In the genomic region with DNA sequence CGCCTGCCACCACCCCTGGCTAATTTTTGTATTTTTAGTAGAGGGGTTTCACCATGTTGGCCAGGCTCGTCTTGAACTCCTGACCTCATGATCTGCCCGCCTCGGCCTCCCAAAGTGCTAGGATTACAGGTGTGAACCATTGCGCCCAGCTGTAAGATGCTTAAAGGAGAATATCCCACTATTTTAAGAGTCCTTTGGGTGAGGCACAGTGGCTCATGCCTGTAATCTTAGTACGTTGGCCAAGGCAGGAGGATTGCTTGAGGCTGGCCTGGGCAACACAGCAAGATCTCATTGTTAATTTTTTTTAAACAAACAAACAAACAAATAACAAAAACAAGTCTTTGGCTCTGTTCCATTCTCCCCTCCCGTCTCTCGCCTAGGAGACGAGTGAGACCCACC, we compare ENCODE assay signal across 9 cellular contexts. TPM values are rescaled to one million over a fixed set of nuclear protein-coding genes. Genes with fewer than 3 reads are reported as not detected.
DNase-seq lines count a peak whose midpoint lies in the region; FAIRE-seq and TF ChIP-seq lines count a peak whose summit lies in the region.
"Not testable (repeated sequence)": the region's sequence is repeated elsewhere in the genome, so short reads cannot be mapped to it uniquely, and the experiment has no call there.
"Had no signal": no experiment of that assay in that cellular context is flagged by ENCODE, and none has a peak within 500 bp of the region (broad histone marks: within the 10 kb centered on the region; RNA-seq: fewer than 3 reads in every experiment).

No MANE protein-coding gene starts in this region.

- peaks cover 36% of the 10 kb centered on the region for H3F3A ChIP-seq in PC-9 (ENCODE audit: insufficient read depth, low read depth)

- H3K27ac ChIP-seq in PC-9 (peak overlapping the region; percentile 69), kidney (ENCODE audit: low read depth in 2 of 2, low read length in 2 of 2) (peak overlapping the region; percentile 66 to 77)
- H3K27ac ChIP-seq in parathyroid adenoma, result not testable (repeated sequence)

- TF ChIP-seq CTCF in Caco-2 (IDR thresholded peaks at IDR 0.05; ENCODE audit: insufficient read depth in 1 of 2, low read depth in 1 of 2, low read length in 1 of 2, severe bottlenecking in 1 of 2, unreplicated experiment in 1 of 2); PC-9 (conservative IDR thresholded peaks at IDR 0.05); chondrocyte (IDR thresholded peaks at IDR 0.05); kidney (IDR thresholded peaks at IDR 0.05; ENCODE audit: borderline replicate concordance, extremely low read depth, insufficient read depth); parathyroid adenoma (IDR thresholded peaks at IDR 0.05); type B pancreatic cell (conservative IDR thresholded peaks at IDR 0.05): not testable (repeated sequence)

- POLR2A ChIA-PET in Caco-2 (lab: Charles Lee), result interaction anchor here (1.4 to 2.2 kb wide), 2 partner anchors 24 to 302 kb away, joined by 4 to 61 read pairs; a partner anchor contains a TSS
- POLR2A ChIA-PET in PC-9 (lab: Charles Lee; ENCODE audit: unreplicated experiment), result interaction anchor here (0.7 kb wide), 1 partner anchor 163 kb away, joined by 6 read pairs; no protein-coding TSS in a partner anchor

- not testable (repeated sequence) for H3K9me3 ChIP-seq in Caco-2; PC-9 (ENCODE audit: insufficient read depth, low read depth); kidney (ENCODE audit: control insufficient read depth in 1 of 2, low read length in 2 of 2); parathyroid adenoma (ENCODE audit: control insufficient read depth, low read length)

- H3K79me2 ChIP-seq in PC-9 (ENCODE audit: low read depth); parathyroid adenoma: not testable (repeated sequence)

- not testable (repeated sequence) for H3K9me2 ChIP-seq in PC-9 (ENCODE audit: insufficient read depth)

- intact Hi-C loops in Caco-2 (cut with micrococcal nuclease; ENCODE audit: unreplicated experiment), result loop anchor here (5.0 kb wide), 3 partner anchors 34 to 154 kb away; a partner anchor contains a TSS
- intact Hi-C loops in PC-9 (cut with micrococcal nuclease; ENCODE audit: unreplicated experiment), result loop anchor here (5.0 kb wide), 1 partner anchor 34 kb away; a partner anchor contains a TSS
- intact Hi-C loops in kidney (cut with DNase I), result not testable (repeated sequence)

- H3K27me3 ChIP-seq in Caco-2 (replicated peaks; ENCODE audit: control insufficient read depth, insufficient read depth, low read length); PC-9 (ENCODE audit: insufficient read depth, low read depth); parathyroid adenoma (ENCODE audit: control insufficient read depth, insufficient read depth, low read length): not testable (repeated sequence)

- H3K4me1 ChIP-seq in Caco-2 (peaks cover 66% of the 10 kb centered on the region), PC-9 (replicated peaks; ENCODE audit: insufficient read depth) (peaks cover 45% of the 10 kb centered on the region), kidney (ENCODE audit: control insufficient read depth in 1 of 2, insufficient read depth in 1 of 2, low read depth in 1 of 2, low read length in 2 of 2) (peaks cover 10 to 23% of the 10 kb centered on the region in 2 donors), parathyroid adenoma (peaks cover 18% of the 10 kb centered on the region)

- not testable (repeated sequence) for H2AFZ ChIP-seq in PC-9, parathyroid adenoma

- not testable (repeated sequence) for BruUV-seq in Caco-2 (replicated peaks; lab: Mats Ljungman, UMichigan); PC-9 (replicated peaks; lab: Mats Ljungman, UMichigan)

- H3K36me3 ChIP-seq in Caco-2 (ENCODE audit: control insufficient read depth, insufficient read depth, low read length); PC-9 (ENCODE audit: low read depth); kidney (ENCODE audit: control insufficient read depth in 1 of 2, insufficient read depth in 2 of 2, low read length in 2 of 2); parathyroid adenoma (ENCODE audit: control insufficient read depth, insufficient read depth, low read length): not testable (repeated sequence)

- not testable (repeated sequence) for H3K9me3 Mint-ChIP-seq in Caco-2 (ENCODE audit: unreplicated experiment); chondrocyte (ENCODE audit: low read depth); type B pancreatic cell

- H3K4me3 ChIP-seq in Caco-2 (ENCODE audit: low read depth, low read length); kidney (ENCODE audit: low read length in 2 of 2): not testable (repeated sequence)
- H3K4me3 ChIP-seq in PC-9 (peak overlapping the region; percentile 44), parathyroid adenoma (ENCODE audit: low read depth, low read length) (peak overlapping the region; percentile 26)

- H3K4me2 ChIP-seq in PC-9, result peak overlapping the region; percentile 73
- peak overlapping the region; percentile 75 for H3K4me2 ChIP-seq in parathyroid adenoma (ENCODE audit: low read length)

- CTCF ChIA-PET in Caco-2 (lab: Charles Lee), result interaction anchor here (1.1 kb wide), 1 partner anchor 47 kb away, joined by 3 read pairs; no protein-coding TSS in a partner anchor
- CTCF ChIA-PET in PC-9 (lab: Charles Lee), result not testable (repeated sequence)

- H4K20me1 ChIP-seq in PC-9 (ENCODE audit: insufficient read depth), result not testable (repeated sequence)

- H3K9ac ChIP-seq in kidney (ENCODE audit: low read length in 2 of 2), result peak overlapping the region in 1 of 2 donors; percentile 59
- H3K9ac ChIP-seq in parathyroid adenoma, result not testable (repeated sequence)

- H3K4me3 Mint-ChIP-seq in Caco-2 (ENCODE audit: unreplicated experiment) (peak overlapping the region; percentile 66), type B pancreatic cell (peak overlapping the region; percentile 67)
- H3K4me3 Mint-ChIP-seq in chondrocyte (ENCODE audit: unreplicated experiment), result not testable (repeated sequence)

- FAIRE-seq in kidney (lab: Jason Lieb, UNC), result not testable (repeated sequence)

- DNase-seq in Caco-2; PC-9; chondrocyte (ENCODE audit: low spot score); kidney; type B pancreatic cell (ENCODE audit: extremely low spot score, unreplicated experiment): not testable (repeated sequence)

- not testable (repeated sequence) for H3K27me3 Mint-ChIP-seq in Caco-2 (ENCODE audit: insufficient read depth, unreplicated experiment); chondrocyte (ENCODE audit: low read depth); type B pancreatic cell

- H3K27ac Mint-ChIP-seq in Caco-2 (ENCODE audit: unreplicated experiment) (peak overlapping the region; percentile 90), chondrocyte (ENCODE audit: unreplicated experiment) (peak overlapping the region; percentile 92), type B pancreatic cell (peak overlapping the region; percentile 92)

- H3K4me1 Mint-ChIP-seq in Caco-2 (ENCODE audit: low read depth, unreplicated experiment) (peaks cover 24% of the 10 kb centered on the region), chondrocyte (ENCODE audit: low read depth) (peaks cover 23% of the 10 kb centered on the region), type B pancreatic cell (ENCODE audit: unreplicated experiment) (peaks cover 12% of the 10 kb centered on the region)

- H3K36me3 Mint-ChIP-seq in Caco-2 (ENCODE audit: insufficient read depth, unreplicated experiment), result peaks cover 30% of the 10 kb centered on the region
- not testable (repeated sequence) for H3K36me3 Mint-ChIP-seq in chondrocyte (ENCODE audit: low read depth); type B pancreatic cell

RNA-seq across cellular contexts. Expression of a gene that starts 5.5 kb away (rescaled TPM):
- total RNA-seq in Caco-2 (2022) (237 and 271 TPM in 2 replicates), PC-9 (2021) (147 and 154 TPM in 2 replicates), chondrocyte (not detected in 3 replicates), kidney (64.6 TPM), type B pancreatic cell (ENCODE audit: low replicate concordance) (84.7 and 205 TPM in 2 replicates)
- 187 TPM for polyA plus RNA-seq in kidney (ENCODE audit: insufficient read depth, low read depth, low replicate concordance)
- total RNA-seq: activated CD8-positive, alpha-beta memory T cell treated with anti-CD3 and anti-CD28 coated beads, Interleukin-2, amount 10 ng/mL, durations not matched to agents 7 days and 5 days; Daoy; LHCN-M2 had no signal

RNA-seq across cellular contexts. Expression of a gene that starts 8.8 kb away (rescaled TPM):
- 1.4 and 1.6 TPM in 2 replicates for total RNA-seq in Caco-2 (2022)
- total RNA-seq in PC-9 (2021), result 4.1 and 6.8 TPM in 2 replicates
- total RNA-seq in chondrocyte, result 0.35 to 0.39 TPM in 2 of 3 replicates, not detected in the other
- total RNA-seq in kidney, result 4.1 TPM
- polyA plus RNA-seq in kidney (ENCODE audit: insufficient read depth, low read depth, low replicate concordance), result 1.7 TPM
- 1.8 and 2.0 TPM in 2 replicates for total RNA-seq in type B pancreatic cell (ENCODE audit: low replicate concordance)

RNA-seq across cellular contexts. Expression of a gene that starts 23.6 kb away (rescaled TPM):
- total RNA-seq in Caco-2 (2022) (46.2 and 50.2 TPM in 2 replicates), PC-9 (2021) (81.4 and 84.3 TPM in 2 replicates), chondrocyte (28.3 to 43.2 TPM (median 34.7 TPM) in 3 replicates), kidney (83.8 TPM), type B pancreatic cell (ENCODE audit: low replicate concordance) (54.4 and 70.3 TPM in 2 replicates)
- 40.9 TPM for polyA plus RNA-seq in kidney (ENCODE audit: insufficient read depth, low read depth, low replicate concordance)

RNA-seq across cellular contexts. Expression of a gene that starts 32.9 kb away (rescaled TPM):
- total RNA-seq in Caco-2 (2022) (30.5 and 34.1 TPM in 2 replicates), PC-9 (2021) (41.5 and 66.5 TPM in 2 replicates), chondrocyte (36.3 to 44.5 TPM (median 41.9 TPM) in 3 replicates), kidney (47.6 TPM), type B pancreatic cell (ENCODE audit: low replicate concordance) (38.5 and 44.5 TPM in 2 replicates)
- polyA plus RNA-seq in kidney (ENCODE audit: insufficient read depth, low read depth, low replicate concordance), result 70.6 TPM

RNA-seq across cellular contexts. Expression of a gene that starts 38.9 kb away (rescaled TPM):
- total RNA-seq in Caco-2 (2022) (489 and 490 TPM in 2 replicates), PC-9 (2021) (429 and 637 TPM in 2 replicates), chondrocyte (226 to 414 TPM (median 231 TPM) in 3 replicates), kidney (333 TPM), type B pancreatic cell (ENCODE audit: low replicate concordance) (400 and 654 TPM in 2 replicates)
- polyA plus RNA-seq in kidney (ENCODE audit: insufficient read depth, low read depth, low replicate concordance), result 180 TPM

Comparison
In these comparisons a context has a peak if more than half of its experiments do, and no peak if none do; other contexts are left out.
1. RNA of a gene that starts 5.5 kb away (total RNA-seq): 237 to 271 TPM in Caco-2, 147 to 154 TPM in PC-9, 84.7 to 205 TPM in type B pancreatic cell and 64.6 TPM in kidney (single experiment); not detected in chondrocyte; every median in the first group is over 10 times any median in the second.
2. Peak in every context shown above with its lines, with median percentiles within 50 percentile points of each other: H3K27ac Mint-ChIP-seq.